ENCODE assay signal across 8 cellular contexts in the genomic region with DNA sequence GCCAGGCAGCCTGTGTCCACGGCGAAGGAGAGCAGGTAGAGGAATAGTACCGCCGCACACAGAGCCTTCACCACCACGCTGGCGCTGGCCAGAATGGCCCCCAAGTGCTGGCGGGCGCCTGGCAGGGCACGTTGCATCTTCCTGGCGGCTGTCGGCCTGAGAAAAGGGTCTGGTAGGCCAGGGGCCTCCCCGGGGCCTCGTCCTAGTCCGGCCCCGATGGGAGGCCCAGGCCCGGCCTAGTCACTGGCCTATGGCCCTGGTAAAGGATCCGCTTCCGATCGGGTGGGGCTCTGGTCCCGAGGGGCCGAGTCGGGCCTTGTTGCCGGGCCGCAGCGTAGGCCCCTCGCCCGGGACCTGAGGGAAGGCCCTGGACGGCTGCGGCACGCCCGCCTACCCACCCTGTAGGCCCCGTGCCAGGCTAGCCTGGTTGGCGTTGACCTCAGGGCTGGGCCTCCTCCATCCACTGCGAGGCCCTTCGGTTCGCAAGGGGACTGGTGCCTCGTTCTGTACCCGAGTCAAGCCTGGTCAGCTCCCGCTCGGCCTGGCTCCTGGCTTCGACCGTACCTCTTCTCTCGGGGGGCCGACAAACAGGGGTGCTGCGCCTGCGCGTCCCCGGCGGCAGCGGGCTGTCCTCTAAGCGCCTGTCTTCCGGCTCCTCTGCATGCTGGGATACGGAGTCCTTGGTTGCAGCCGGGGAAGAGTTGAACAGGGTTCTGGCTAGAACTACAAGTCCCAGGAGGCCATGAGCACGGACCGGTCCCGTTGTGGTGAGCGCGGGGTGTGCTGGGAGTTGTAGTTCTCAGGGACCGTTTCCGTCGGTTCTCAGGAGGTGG. TPM values are rescaled to one million over a fixed set of nuclear protein-coding genes. Genes with fewer than 3 reads are reported as not detected.
DNase-seq lines count a peak whose midpoint lies in the region; ATAC-seq and TF ChIP-seq lines count a peak whose summit lies in the region.

A gene with protein sequence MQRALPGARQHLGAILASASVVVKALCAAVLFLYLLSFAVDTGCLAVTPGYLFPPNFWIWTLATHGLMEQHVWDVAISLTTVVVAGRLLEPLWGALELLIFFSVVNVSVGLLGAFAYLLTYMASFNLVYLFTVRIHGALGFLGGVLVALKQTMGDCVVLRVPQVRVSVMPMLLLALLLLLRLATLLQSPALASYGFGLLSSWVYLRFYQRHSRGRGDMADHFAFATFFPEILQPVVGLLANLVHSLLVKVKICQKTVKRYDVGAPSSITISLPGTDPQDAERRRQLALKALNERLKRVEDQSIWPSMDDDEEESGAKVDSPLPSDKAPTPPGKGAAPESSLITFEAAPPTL (minus strand): TSS at position 595 of the 833 bp plus-strand sequence. CDS start 458 bp downstream, at position 137.

- H3K4me3 Mint-ChIP-seq in activated naive CD8-positive, alpha-beta T cell treated with anti-CD3 and anti-CD28 coated beads, Interleukin-2, amount 10 ng/mL, durations not matched to agents 7 days and 5 days: peak within 1 kb of the TSS; percentile 96
- peak within 1 kb of the TSS; percentile 94 for H3K4me3 Mint-ChIP-seq in glutamatergic neuron (ENCODE audit: unreplicated experiment)

- H3K4me1 ChIP-seq in osteoblast (ENCODE audit: insufficient read depth, low read length): peaks cover 37% of the 10 kb centered on the region
- H3K4me1 ChIP-seq in thoracic aorta (ENCODE audit: control insufficient read depth in 1 of 2, low read depth in 2 of 2): peaks cover 32 to 40% of the 10 kb centered on the region in 2 donors

- H3K4me1 Mint-ChIP-seq in activated naive CD8-positive, alpha-beta T cell treated with anti-CD3 and anti-CD28 coated beads, Interleukin-2, amount 10 ng/mL, durations not matched to agents 7 days and 5 days: peaks cover 32% of the 10 kb centered on the region
- peaks cover 14% of the 10 kb centered on the region for H3K4me1 Mint-ChIP-seq in glutamatergic neuron (ENCODE audit: low read depth, unreplicated experiment)

- H3K4me3 ChIP-seq in SU-DHL-6 (ENCODE audit: insufficient read depth, low read length, poor library complexity, severe bottlenecking) (peak within 1 kb of the TSS; percentile 68), osteoblast (ENCODE audit: insufficient read depth, low read length) (peak within 1 kb of the TSS; percentile 92), thoracic aorta (peak within 1 kb of the TSS; percentile 94)

- TF ChIP-seq POLR2A in GM10847 (IDR thresholded peaks at IDR 0.05; ENCODE audit: extremely low read depth, insufficient read length): peak; percentile 54

- no peaks in the 10 kb centered on the region for H3K9me2 ChIP-seq in SU-DHL-6 (replicated peaks; ENCODE audit: insufficient read depth, low read length)

- no peaks in the 10 kb centered on the region for H3K27me3 ChIP-seq in SU-DHL-6 (ENCODE audit: low read length)
- no peaks in the 10 kb centered on the region for H3K27me3 ChIP-seq in osteoblast (ENCODE audit: insufficient read depth, low read length)
- no peaks in the 10 kb centered on the region for H3K27me3 ChIP-seq in thoracic aorta (replicated peaks; ENCODE audit: insufficient read depth)

- no peak for TF ChIP-seq CTCF in SU-DHL-6 (IDR thresholded peaks at IDR 0.05; ENCODE audit: insufficient read depth, low read length, poor library complexity, severe bottlenecking)
- TF ChIP-seq CTCF in glutamatergic neuron (IDR thresholded peaks at IDR 0.05; ENCODE audit: partially characterized antibody, unreplicated experiment): no peak
- no peak for TF ChIP-seq CTCF in osteoblast (IDR thresholded peaks at IDR 0.05; ENCODE audit: extremely low read depth, low read depth, low read length)
- no peak for TF ChIP-seq CTCF in thoracic aorta (IDR thresholded peaks at IDR 0.05)

- ATAC-seq in HG02678 (IDR thresholded peaks at IDR 0.05; ENCODE audit: unreplicated experiment) (peak; percentile 99), thoracic aorta (ENCODE audit: insufficient number of reproducible peaks, low FRiP score, low read depth) (peak; percentile 95)
- peak; percentile 99 for ATAC-seq in activated naive CD8-positive, alpha-beta T cell treated with anti-CD3 and anti-CD28 coated beads, Interleukin-2, amount 10 ng/mL, durations not matched to agents 7 days and 5 days (ENCODE audit: low read depth)

- no peaks in the 10 kb centered on the region for H3K9me3 ChIP-seq in SU-DHL-6 (ENCODE audit: insufficient read depth, low read length)
- no peaks in the 10 kb centered on the region for H3K9me3 ChIP-seq in osteoblast (ENCODE audit: low read depth, low read length)
- H3K9me3 ChIP-seq in thoracic aorta: no peaks in the 10 kb centered on the region

- H3F3A ChIP-seq in SU-DHL-6 (ENCODE audit: insufficient read depth): no peaks in the 10 kb centered on the region

- DNase-seq in NCI-H128 (lab: John Stamatoyannopoulos, UW; ENCODE audit: unreplicated experiment) (peak; percentile 91), glutamatergic neuron (peak; percentile 93), osteoblast (ENCODE audit: insufficient read length, low spot score, missing footprints) (peak; percentile 100), thoracic aorta (ENCODE audit: low spot score) (peak; percentile 96)
- DNase-seq in activated naive CD8-positive, alpha-beta T cell treated with anti-CD3 and anti-CD28 coated beads, Interleukin-2, amount 10 ng/mL, durations not matched to agents 7 days and 5 days: peak; percentile 86

- H3K36me3 ChIP-seq in SU-DHL-6 (ENCODE audit: low read length) (no peaks in the 10 kb centered on the region), osteoblast (ENCODE audit: insufficient read depth, low read length) (peaks cover 30% of the 10 kb centered on the region), thoracic aorta (peaks cover 26% of the 10 kb centered on the region)

- H3K4me2 ChIP-seq in SU-DHL-6 (ENCODE audit: low read depth, low read length, poor library complexity, severe bottlenecking) (peak within 1 kb of the TSS; percentile 74), osteoblast (ENCODE audit: insufficient read depth, low read length) (peak within 1 kb of the TSS; percentile 91)

- H3K27ac Mint-ChIP-seq in activated naive CD8-positive, alpha-beta T cell treated with anti-CD3 and anti-CD28 coated beads, Interleukin-2, amount 10 ng/mL, durations not matched to agents 7 days and 5 days: peak within 1 kb of the TSS; percentile 92
- H3K27ac Mint-ChIP-seq in glutamatergic neuron (ENCODE audit: unreplicated experiment): peak within 1 kb of the TSS; percentile 76

- H3K9me3 Mint-ChIP-seq in activated naive CD8-positive, alpha-beta T cell treated with anti-CD3 and anti-CD28 coated beads, Interleukin-2, amount 10 ng/mL, durations not matched to agents 7 days and 5 days: no peaks in the 10 kb centered on the region
- H3K9me3 Mint-ChIP-seq in glutamatergic neuron (ENCODE audit: unreplicated experiment): peaks cover 9% of the 10 kb centered on the region

- peak within 1 kb of the TSS; percentile 79 for H3K9ac ChIP-seq in SU-DHL-6 (ENCODE audit: low read length)

- H3K27me3 Mint-ChIP-seq in activated naive CD8-positive, alpha-beta T cell treated with anti-CD3 and anti-CD28 coated beads, Interleukin-2, amount 10 ng/mL, durations not matched to agents 7 days and 5 days: no peaks in the 10 kb centered on the region
- H3K27me3 Mint-ChIP-seq in glutamatergic neuron (ENCODE audit: unreplicated experiment): peaks cover 6% of the 10 kb centered on the region

- H3K79me2 ChIP-seq in SU-DHL-6 (ENCODE audit: insufficient read depth, low read length) (peaks cover 29% of the 10 kb centered on the region), osteoblast (ENCODE audit: insufficient read depth, low read length) (peaks cover 51% of the 10 kb centered on the region)

- peaks cover 9% of the 10 kb centered on the region for H3K36me3 Mint-ChIP-seq in activated naive CD8-positive, alpha-beta T cell treated with anti-CD3 and anti-CD28 coated beads, Interleukin-2, amount 10 ng/mL, durations not matched to agents 7 days and 5 days
- H3K36me3 Mint-ChIP-seq in glutamatergic neuron (ENCODE audit: unreplicated experiment): no peaks in the 10 kb centered on the region

- H4K20me1 ChIP-seq in SU-DHL-6 (ENCODE audit: low read depth, low read length): no peaks in the 10 kb centered on the region
- peaks cover 46% of the 10 kb centered on the region for H4K20me1 ChIP-seq in osteoblast (ENCODE audit: insufficient read depth, low read length)

- H3K27ac ChIP-seq in SU-DHL-6 (ENCODE audit: low read depth, low read length): peak within 1 kb of the TSS; percentile 19; the same call in 1 of the 2 replicates
- H3K27ac ChIP-seq in osteoblast (ENCODE audit: low read depth, low read length): peak within 1 kb of the TSS; percentile 82
- peak within 1 kb of the TSS; percentile 82 to 91 for H3K27ac ChIP-seq in thoracic aorta

- peak within 1 kb of the TSS; percentile 92 for H2AFZ ChIP-seq in SU-DHL-6 (ENCODE audit: low read depth, low read length, severe bottlenecking)
- H2AFZ ChIP-seq in osteoblast (ENCODE audit: low read length): peak within 1 kb of the TSS; percentile 92

- POLR2A ChIA-PET in activated naive CD8-positive, alpha-beta T cell treated with anti-CD3 and anti-CD28 coated beads, Interleukin-2, amount 10 ng/mL, durations not matched to agents 7 days and 5 days (lab: Charles Lee): interaction anchor here (1.0 to 1.6 kb wide), 4 partner anchors 9 to 31 kb away, joined by 3 to 12 read pairs (median 5); a partner anchor contains a TSS

RNA-seq across cellular contexts. Expression of the gene that starts here (rescaled TPM):
- total RNA-seq in activated naive CD8-positive, alpha-beta T cell treated with anti-CD3 and anti-CD28 coated beads, Interleukin-2, amount 10 ng/mL, durations not matched to agents 7 days and 5 days: 10 to 100 TPM; 23.4 to 24.4 TPM
- total RNA-seq in glutamatergic neuron (ENCODE audit: unreplicated experiment) (42.5 TPM), osteoblast (61.6 and 73.1 TPM in 2 replicates), thoracic aorta (10 to 100 TPM; 55.0 to 57.7 TPM)

Comparison
In these comparisons a context has a peak if more than half of its experiments do, and no peak if none do; other contexts are left out.
1. Peak in every context shown above with its lines: DNase-seq, ATAC-seq, H3K4me3 ChIP-seq and H3K27ac ChIP-seq.
2. H3K27ac ChIP-seq: peak in every context shown above with its lines; median percentile 86 in thoracic aorta; 82 in osteoblast; 19 in SU-DHL-6.